ENCODE assay signal across 25 cellular contexts in genomic region chr1:40766017-40766416, GRCh38. TPM values are rescaled to one million over a fixed set of nuclear protein-coding genes. Genes with fewer than 3 reads are reported as not detected.
A peak's percentile ranks its signal among the peaks of the same experiment; 100 is the strongest.
DNase-seq lines count a peak whose midpoint lies in the region; ATAC-seq and FAIRE-seq lines count a peak whose summit lies in the region.
"Had no signal": no experiment of that assay in that cellular context is flagged by ENCODE, and none has a peak within 500 bp of the region (broad histone marks: within the 10 kb centered on the region; RNA-seq: fewer than 3 reads in every experiment).

No MANE protein-coding gene starts in this region.

- CTCF ChIA-PET in activated CD8-positive, alpha-beta memory T cell treated with anti-CD3 and anti-CD28 coated beads, Interleukin-2, amount 10 ng/mL, durations not matched to agents 7 days and 5 days (lab: Charles Lee), result interaction anchor here (0.9 to 3.5 kb wide), 5 partner anchors 8 to 427 kb away, joined by 3 to 47 read pairs (median 4); no protein-coding TSS in a partner anchor

- FAIRE-seq in GM19239 (lab: Jason Lieb, UNC), result peak; percentile 53
- FAIRE-seq: endothelial cell of umbilical vein, GM12892, HepG2 had no signal

- no peak for ATAC-seq in activated CD8-positive, alpha-beta memory T cell treated with anti-CD3 and anti-CD28 coated beads, Interleukin-2, amount 10 ng/mL, durations not matched to agents 7 days and 5 days
- no peak for ATAC-seq in activated T-helper 17 cell treated with anti-CD3 and anti-CD28 coated beads, Interleukin-2, amount 50 U/mL, for 72 hours (replicated peaks)
- no peak for ATAC-seq in stimulated activated memory B cell treated with anti-CD40 and anti-IgM and Interleukin-4, amounts not matched to agents 10 μg/mL and 1 μg/mL and 100 μg/mL, for 72 hours
- ATAC-seq in GM21528 (IDR thresholded peaks at IDR 0.05; ENCODE audit: low FRiP score, unreplicated experiment) (no peak), HG03565 (IDR thresholded peaks at IDR 0.05; ENCODE audit: unreplicated experiment) (no peak)
- ATAC-seq: HepG2, left lung, Right ventricle myocardium inferior had no signal

- peaks cover 51% of the 10 kb centered on the region for H3K4me1 Mint-ChIP-seq in activated CD8-positive, alpha-beta memory T cell treated with anti-CD3 and anti-CD28 coated beads, Interleukin-2, amount 10 ng/mL, durations not matched to agents 7 days and 5 days
- peaks cover 31% of the 10 kb centered on the region for H3K4me1 Mint-ChIP-seq in activated T-helper 17 cell treated with anti-CD3 and anti-CD28 coated beads, Interleukin-2, amount 50 U/mL, for 72 hours
- peaks cover 36% of the 10 kb centered on the region for H3K4me1 Mint-ChIP-seq in stimulated activated memory B cell treated with anti-CD40 and anti-IgM and Interleukin-4, amounts not matched to agents 10 μg/mL and 1 μg/mL and 100 μg/mL, for 72 hours

- peak overlapping the region; percentile 52 for H3K27ac Mint-ChIP-seq in activated CD8-positive, alpha-beta memory T cell treated with anti-CD3 and anti-CD28 coated beads, Interleukin-2, amount 10 ng/mL, durations not matched to agents 7 days and 5 days
- peak overlapping the region; percentile 25 for H3K27ac Mint-ChIP-seq in activated T-helper 17 cell treated with anti-CD3 and anti-CD28 coated beads, Interleukin-2, amount 50 U/mL, for 72 hours
- H3K27ac Mint-ChIP-seq in stimulated activated memory B cell treated with anti-CD40 and anti-IgM and Interleukin-4, amounts not matched to agents 10 μg/mL and 1 μg/mL and 100 μg/mL, for 72 hours, result peak overlapping the region; percentile 37

- DNase-seq in activated CD8-positive, alpha-beta memory T cell treated with anti-CD3 and anti-CD28 coated beads, Interleukin-2, amount 10 ng/mL, durations not matched to agents 7 days and 5 days, result no peak
- DNase-seq in activated CD8-positive, alpha-beta memory T cell treated with anti-CD3 and anti-CD28 coated beads for 24 hours, result no peak
- no peak for DNase-seq in GM19239 (ENCODE audit: insufficient read length, low spot score)
- no peak for DNase-seq in GF-D8 (lab: John Stamatoyannopoulos, UW)
- DNase-seq: activated gamma-delta T cell; GOT3; Kasumi-1; left lung; mesenchymal stem cell; NCI-H1436 treated with DMSO at 0.1 percent for 48 hours; NCI-H510A; PC-9; sigmoid colon; stimulated activated CD4-positive, alpha-beta T cell treated with anti-CD3 and anti-CD28 coated beads, Interleukin-4, amount 100 ng/mL, for 24 hours; stimulated activated naive CD4-positive, alpha-beta T cell treated with Interleukin-2 at 50 U/mL for 16 hours; SW 1271 had no signal

- H3K4me3 Mint-ChIP-seq in activated CD8-positive, alpha-beta memory T cell treated with anti-CD3 and anti-CD28 coated beads, Interleukin-2, amount 10 ng/mL, durations not matched to agents 7 days and 5 days, result no peak overlapping the region
- no peak overlapping the region for H3K4me3 Mint-ChIP-seq in activated T-helper 17 cell treated with anti-CD3 and anti-CD28 coated beads, Interleukin-2, amount 50 U/mL, for 72 hours
- no peak overlapping the region for H3K4me3 Mint-ChIP-seq in stimulated activated memory B cell treated with anti-CD40 and anti-IgM and Interleukin-4, amounts not matched to agents 10 μg/mL and 1 μg/mL and 100 μg/mL, for 72 hours
- H3K4me3 Mint-ChIP-seq: brain had no signal

- peaks cover 52% of the 10 kb centered on the region for H3K36me3 Mint-ChIP-seq in activated CD8-positive, alpha-beta memory T cell treated with anti-CD3 and anti-CD28 coated beads, Interleukin-2, amount 10 ng/mL, durations not matched to agents 7 days and 5 days
- peaks cover 98% of the 10 kb centered on the region for H3K36me3 Mint-ChIP-seq in activated T-helper 17 cell treated with anti-CD3 and anti-CD28 coated beads, Interleukin-2, amount 50 U/mL, for 72 hours (ENCODE audit: low read depth)
- peaks cover 81% of the 10 kb centered on the region for H3K36me3 Mint-ChIP-seq in stimulated activated memory B cell treated with anti-CD40 and anti-IgM and Interleukin-4, amounts not matched to agents 10 μg/mL and 1 μg/mL and 100 μg/mL, for 72 hours

- H3K9me3 Mint-ChIP-seq in activated CD8-positive, alpha-beta memory T cell treated with anti-CD3 and anti-CD28 coated beads, Interleukin-2, amount 10 ng/mL, durations not matched to agents 7 days and 5 days (ENCODE audit: low read depth), result no peaks in the 10 kb centered on the region
- no peaks in the 10 kb centered on the region for H3K9me3 Mint-ChIP-seq in activated T-helper 17 cell treated with anti-CD3 and anti-CD28 coated beads, Interleukin-2, amount 50 U/mL, for 72 hours
- no peaks in the 10 kb centered on the region for H3K9me3 Mint-ChIP-seq in stimulated activated memory B cell treated with anti-CD40 and anti-IgM and Interleukin-4, amounts not matched to agents 10 μg/mL and 1 μg/mL and 100 μg/mL, for 72 hours
- H3K9me3 Mint-ChIP-seq: brain had no signal

- no peaks in the 10 kb centered on the region for H3K27me3 Mint-ChIP-seq in activated CD8-positive, alpha-beta memory T cell treated with anti-CD3 and anti-CD28 coated beads, Interleukin-2, amount 10 ng/mL, durations not matched to agents 7 days and 5 days
- no peaks in the 10 kb centered on the region for H3K27me3 Mint-ChIP-seq in activated T-helper 17 cell treated with anti-CD3 and anti-CD28 coated beads, Interleukin-2, amount 50 U/mL, for 72 hours
- no peaks in the 10 kb centered on the region for H3K27me3 Mint-ChIP-seq in stimulated activated memory B cell treated with anti-CD40 and anti-IgM and Interleukin-4, amounts not matched to agents 10 μg/mL and 1 μg/mL and 100 μg/mL, for 72 hours
- H3K27me3 Mint-ChIP-seq: brain had no signal

RNA-seq across cellular contexts. Expression of gene KCNQ4, which starts 17.6 kb away (rescaled TPM):
- under 1 TPM; 0.12 to 0.44 TPM for total RNA-seq in activated CD8-positive, alpha-beta memory T cell treated with anti-CD3 and anti-CD28 coated beads, Interleukin-2, amount 10 ng/mL, durations not matched to agents 7 days and 5 days
- total RNA-seq in activated T-helper 17 cell treated with anti-CD3 and anti-CD28 coated beads, Interleukin-2, amount 50 U/mL, for 72 hours, result 1 to 10 TPM in 1 of 2 donors, under 1 TPM in 1; 0.45 to 1.5 TPM
